8 cellular contexts compared by ENCODE assay signal in the genomic region with DNA sequence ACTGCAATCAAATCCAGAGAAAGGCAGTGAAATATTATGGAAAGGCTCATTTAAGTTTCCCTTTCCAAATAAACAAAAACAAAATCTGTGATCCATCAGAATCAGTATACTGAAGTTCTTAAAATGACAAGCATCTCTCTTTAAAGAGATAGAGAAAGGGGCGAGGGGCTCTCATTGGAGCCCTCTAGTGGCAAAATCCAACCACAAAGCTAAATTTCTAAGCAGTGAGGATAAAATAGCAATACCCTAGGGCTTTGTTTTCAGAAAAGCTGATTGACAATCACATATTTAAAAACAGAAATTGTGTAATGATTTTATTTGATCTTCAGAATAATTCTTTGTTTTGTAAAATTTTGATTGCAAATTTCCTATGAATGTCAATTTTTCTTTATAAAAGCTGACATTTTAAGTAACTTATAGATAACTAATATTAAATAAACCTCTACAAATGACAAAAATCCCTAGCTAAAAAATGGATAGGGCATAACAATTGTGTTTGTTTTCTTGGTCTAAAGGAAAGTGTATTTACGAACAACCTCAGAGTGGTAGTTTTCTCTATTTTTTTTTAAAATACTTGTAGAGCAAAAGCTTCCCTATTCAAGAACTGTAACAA.
DNase-seq lines count a peak whose midpoint lies in the region; ATAC-seq and TF ChIP-seq lines count a peak whose summit lies in the region.

No MANE protein-coding gene starts in this region.

- ATAC-seq in GM19397 (IDR thresholded peaks at IDR 0.05; ENCODE audit: unreplicated experiment) (peak; percentile 72), SK-N-SH treated with all-trans-retinoic acid at 6 μM for 48 hours (peak; percentile 82; the same call in 2 of the 3 replicates)

- TF ChIP-seq EP300 in ovary (IDR thresholded peaks at IDR 0.05), result no peak

- DNase-seq in NCI-H146 treated with DMSO at 0.1 percent for 48 hours (lab: John Stamatoyannopoulos, UW; ENCODE audit: unreplicated experiment), result peak; percentile 4
- no peak for DNase-seq in NCI-H146 (lab: John Stamatoyannopoulos, UW)
- peak; percentile 56 for DNase-seq in HT-29 (ENCODE audit: low spot score)
- peak; percentile 32 for DNase-seq in foreskin melanocyte
- DNase-seq in smooth muscle cell of the brain vasculature (ENCODE audit: low read depth, low spot score), result peak; percentile 20
- DNase-seq in ovary, result no peak

- 38 to 42% (median 40%) methylated on average over 2 of the region's 2 CpGs for WGBS in ovary, 3 donors

- intact Hi-C loops in ovary (cut with DNase I), result no loop called here

- TF ChIP-seq CTCF in ovary (IDR thresholded peaks at IDR 0.05), result peak in 1 of 3 donors; percentile 43

- H3K36me3 ChIP-seq in ovary, result no peaks in the 10 kb centered on the region

- TF ChIP-seq POLR2A in ovary (IDR thresholded peaks at IDR 0.05), result no peak

- H3K27ac ChIP-seq in ovary, result no peak overlapping the region

- H3K9me3 ChIP-seq in ovary, result no peaks in the 10 kb centered on the region

- H3K27me3 ChIP-seq in ovary, result no peaks in the 10 kb centered on the region

- no peaks in the 10 kb centered on the region for H3K4me1 ChIP-seq in ovary (ENCODE audit: insufficient read depth)

- H3K4me3 ChIP-seq in ovary, result no peak overlapping the region

TF ChIP-seq in SK-N-SH treated with all-trans-retinoic acid at 6 μM for 48 hours, 23 proteins besides CTCF, POLR2A, EP300 and RAD21:
- no peak for TF ChIP-seq ZNF70 (CRISPR knock-in tag; IDR thresholded peaks at IDR 0.05)
- TF ChIP-seq ZNF8 (CRISPR knock-in tag; IDR thresholded peaks at IDR 0.05), result no peak
- no peak for TF ChIP-seq ZNF565 (CRISPR knock-in tag; conservative IDR thresholded peaks at IDR 0.05; ENCODE audit: low read depth)
- no peak for TF ChIP-seq OSR1 (CRISPR knock-in tag; IDR thresholded peaks at IDR 0.05)
- no peak for TF ChIP-seq PPARA (CRISPR knock-in tag; IDR thresholded peaks at IDR 0.05; ENCODE audit: borderline replicate concordance)
- no peak for TF ChIP-seq ZFP3 (CRISPR knock-in tag; IDR thresholded peaks at IDR 0.05)
- no peak for TF ChIP-seq ESRRG (CRISPR knock-in tag; IDR thresholded peaks at IDR 0.05)
- no peak for TF ChIP-seq POU6F1 (CRISPR knock-in tag; IDR thresholded peaks at IDR 0.05; ENCODE audit: borderline replicate concordance, low read depth)
- TF ChIP-seq TOX (CRISPR knock-in tag; IDR thresholded peaks at IDR 0.05; ENCODE audit: borderline replicate concordance), result no peak
- TF ChIP-seq, protein P1, sequence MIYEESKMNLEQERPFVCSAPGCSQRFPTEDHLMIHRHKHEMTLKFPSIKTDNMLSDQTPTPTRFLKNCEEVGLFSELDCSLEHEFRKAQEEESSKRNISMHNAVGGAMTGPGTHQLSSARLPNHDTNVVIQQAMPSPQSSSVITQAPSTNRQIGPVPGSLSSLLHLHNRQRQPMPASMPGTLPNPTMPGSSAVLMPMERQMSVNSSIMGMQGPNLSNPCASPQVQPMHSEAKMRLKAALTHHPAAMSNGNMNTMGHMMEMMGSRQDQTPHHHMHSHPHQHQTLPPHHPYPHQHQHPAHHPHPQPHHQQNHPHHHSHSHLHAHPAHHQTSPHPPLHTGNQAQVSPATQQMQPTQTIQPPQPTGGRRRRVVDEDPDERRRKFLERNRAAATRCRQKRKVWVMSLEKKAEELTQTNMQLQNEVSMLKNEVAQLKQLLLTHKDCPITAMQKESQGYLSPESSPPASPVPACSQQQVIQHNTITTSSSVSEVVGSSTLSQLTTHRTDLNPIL (CRISPR knock-in tag; IDR thresholded peaks at IDR 0.05; ENCODE audit: low read depth), result no peak
- TF ChIP-seq, protein P2, sequence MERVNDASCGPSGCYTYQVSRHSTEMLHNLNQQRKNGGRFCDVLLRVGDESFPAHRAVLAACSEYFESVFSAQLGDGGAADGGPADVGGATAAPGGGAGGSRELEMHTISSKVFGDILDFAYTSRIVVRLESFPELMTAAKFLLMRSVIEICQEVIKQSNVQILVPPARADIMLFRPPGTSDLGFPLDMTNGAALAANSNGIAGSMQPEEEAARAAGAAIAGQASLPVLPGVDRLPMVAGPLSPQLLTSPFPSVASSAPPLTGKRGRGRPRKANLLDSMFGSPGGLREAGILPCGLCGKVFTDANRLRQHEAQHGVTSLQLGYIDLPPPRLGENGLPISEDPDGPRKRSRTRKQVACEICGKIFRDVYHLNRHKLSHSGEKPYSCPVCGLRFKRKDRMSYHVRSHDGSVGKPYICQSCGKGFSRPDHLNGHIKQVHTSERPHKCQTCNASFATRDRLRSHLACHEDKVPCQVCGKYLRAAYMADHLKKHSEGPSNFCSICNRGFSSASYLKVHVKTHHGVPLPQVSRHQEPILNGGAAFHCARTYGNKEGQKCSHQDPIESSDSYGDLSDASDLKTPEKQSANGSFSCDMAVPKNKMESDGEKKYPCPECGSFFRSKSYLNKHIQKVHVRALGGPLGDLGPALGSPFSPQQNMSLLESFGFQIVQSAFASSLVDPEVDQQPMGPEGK (CRISPR knock-in tag; IDR thresholded peaks at IDR 0.05; ENCODE audit: borderline replicate concordance), result no peak
- TF ChIP-seq TCF4 (CRISPR knock-in tag; IDR thresholded peaks at IDR 0.05; ENCODE audit: borderline replicate concordance), result no peak
- TF ChIP-seq ZFP30 (CRISPR knock-in tag; IDR thresholded peaks at IDR 0.05), result no peak
- no peak for TF ChIP-seq CSDC2 (CRISPR knock-in tag; IDR thresholded peaks at IDR 0.05)
- no peak for TF ChIP-seq TSHZ2 (CRISPR knock-in tag; IDR thresholded peaks at IDR 0.05)
- no peak for TF ChIP-seq ISL1 (CRISPR knock-in tag; IDR thresholded peaks at IDR 0.05)
- TF ChIP-seq BACH2 (CRISPR knock-in tag; IDR thresholded peaks at IDR 0.05; ENCODE audit: borderline replicate concordance), result no peak
- no peak for TF ChIP-seq CSRNP3 (CRISPR knock-in tag; IDR thresholded peaks at IDR 0.05)
TF ChIP-seq in SK-N-SH treated with all-trans-retinoic acid at 6 μM for 48 hours: peak in this region for 0.

Comparison
In these comparisons a context has a peak if more than half of its experiments do, and no peak if none do; other contexts are left out.
1. DNase-seq: peak in NCI-H146 treated with DMSO at 0.1 percent for 48 hours (single experiment), HT-29 (single experiment), foreskin melanocyte (single experiment) and smooth muscle cell of the brain vasculature (single experiment); none in NCI-H146 (single experiment) and ovary (0 of 5).